ENCODE assay signal across 1 cellular context in the genomic region with DNA sequence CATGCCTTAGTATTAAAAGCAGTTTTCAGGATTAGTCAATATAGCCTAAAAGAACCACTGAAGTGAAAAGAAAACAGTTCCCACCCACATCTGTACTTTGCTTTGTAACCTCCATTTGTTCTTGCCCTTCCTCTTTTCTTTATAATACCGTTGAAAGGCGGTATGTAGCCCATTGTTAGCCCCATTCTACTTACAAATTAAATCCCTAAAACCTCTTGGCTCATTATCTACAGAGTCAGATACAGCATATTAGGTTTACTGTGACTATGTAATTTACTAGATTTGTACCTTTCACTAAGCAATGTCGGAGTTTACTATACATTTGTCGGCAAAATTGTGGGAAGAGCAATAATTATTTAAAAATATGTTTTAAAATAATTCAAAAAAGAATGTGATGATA.
TF ChIP-seq lines count a peak whose summit lies in the region.

No MANE protein-coding gene starts in this region.

TF ChIP-seq in HepG2, 621 proteins besides CTCF, POLR2A, EP300 and RAD21 (continued from another document):
- TF ChIP-seq, protein P1, sequence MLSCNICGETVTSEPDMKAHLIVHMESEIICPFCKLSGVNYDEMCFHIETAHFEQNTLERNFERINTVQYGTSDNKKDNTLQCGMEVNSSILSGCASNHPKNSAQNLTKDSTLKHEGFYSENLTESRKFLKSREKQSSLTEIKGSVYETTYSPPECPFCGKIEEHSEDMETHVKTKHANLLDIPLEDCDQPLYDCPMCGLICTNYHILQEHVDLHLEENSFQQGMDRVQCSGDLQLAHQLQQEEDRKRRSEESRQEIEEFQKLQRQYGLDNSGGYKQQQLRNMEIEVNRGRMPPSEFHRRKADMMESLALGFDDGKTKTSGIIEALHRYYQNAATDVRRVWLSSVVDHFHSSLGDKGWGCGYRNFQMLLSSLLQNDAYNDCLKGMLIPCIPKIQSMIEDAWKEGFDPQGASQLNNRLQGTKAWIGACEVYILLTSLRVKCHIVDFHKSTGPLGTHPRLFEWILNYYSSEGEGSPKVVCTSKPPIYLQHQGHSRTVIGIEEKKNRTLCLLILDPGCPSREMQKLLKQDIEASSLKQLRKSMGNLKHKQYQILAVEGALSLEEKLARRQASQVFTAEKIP (CRISPR knock-in tag; IDR thresholded peaks at IDR 0.05; ENCODE audit: borderline replicate concordance), result no peak
- TF ChIP-seq, protein P2, sequence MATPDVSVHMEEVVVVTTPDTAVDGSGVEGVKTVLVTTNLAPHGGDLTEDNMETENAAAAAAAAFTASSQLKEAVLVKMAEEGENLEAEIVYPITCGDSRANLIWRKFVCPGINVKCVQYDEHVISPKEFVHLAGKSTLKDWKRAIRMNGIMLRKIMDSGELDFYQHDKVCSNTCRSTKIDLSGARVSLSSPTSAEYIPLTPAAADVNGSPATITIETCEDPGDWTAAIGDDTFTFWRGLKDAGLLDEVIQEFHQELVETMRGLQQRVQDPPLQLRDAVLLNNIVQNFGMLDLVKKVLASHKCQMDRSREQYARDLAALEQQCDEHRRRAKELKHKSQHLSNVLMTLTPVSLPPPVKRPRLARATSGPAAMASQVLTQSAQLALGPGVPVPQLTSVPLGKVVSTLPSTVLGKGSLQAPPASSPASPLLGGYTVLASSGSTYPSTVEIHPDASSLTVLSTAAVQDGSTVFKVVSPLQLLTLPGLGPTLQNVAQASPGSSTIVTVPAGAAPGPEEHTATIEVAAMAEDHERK (CRISPR knock-in tag; IDR thresholded peaks at IDR 0.05; ENCODE audit: low read depth), result no peak
- TF ChIP-seq, protein P3, sequence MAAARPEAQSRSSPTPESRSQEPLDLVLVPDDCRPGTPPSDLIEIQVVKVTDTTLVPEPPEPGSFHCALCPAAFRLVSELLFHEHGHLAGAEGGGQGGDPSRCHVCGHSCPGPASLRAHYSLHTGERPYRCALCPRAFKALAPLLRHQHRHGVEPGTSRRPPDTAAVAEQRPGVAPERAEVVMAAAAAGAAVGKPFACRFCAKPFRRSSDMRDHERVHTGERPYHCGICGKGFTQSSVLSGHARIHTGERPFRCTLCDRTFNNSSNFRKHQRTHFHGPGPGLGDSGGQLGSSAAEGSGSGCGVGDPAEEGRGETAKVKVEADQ (CRISPR knock-in tag; IDR thresholded peaks at IDR 0.05; ENCODE audit: borderline replicate concordance), result no peak
- TF ChIP-seq MAF1 (CRISPR knock-in tag; IDR thresholded peaks at IDR 0.05; ENCODE audit: borderline replicate concordance) (no peak), ZNF672 (CRISPR knock-in tag; IDR thresholded peaks at IDR 0.05) (no peak), ZNF292 (CRISPR knock-in tag; IDR thresholded peaks at IDR 0.05; ENCODE audit: borderline replicate concordance, low read depth) (no peak), ATM (IDR thresholded peaks at IDR 0.05; ENCODE audit: borderline replicate concordance) (no peak), RBAK (CRISPR knock-in tag; IDR thresholded peaks at IDR 0.05) (no peak), MTF2 (CRISPR knock-in tag; IDR thresholded peaks at IDR 0.05; ENCODE audit: borderline replicate concordance) (no peak)
